In genomic region chr11:69636512-69636866, GRCh38 we compare ENCODE assay signal across 8 cellular contexts. TPM values are rescaled to one million over a fixed set of nuclear protein-coding genes. Genes with fewer than 3 reads are reported as not detected.
A peak's percentile ranks its signal among the peaks of the same experiment; 100 is the strongest.
DNase-seq lines count a peak whose midpoint lies in the region; ATAC-seq and FAIRE-seq lines count a peak whose summit lies in the region.

No MANE protein-coding gene starts in this region.

- H3K9me3 Mint-ChIP-seq in T-helper 2 cell treated with Interferon-gamma antibody and Interleukin-4, amounts not matched to agents 5 μg/mL and 100 μg/mL, for 36 hours, result no peaks in the 10 kb centered on the region

- no peak overlapping the region for H3K27ac Mint-ChIP-seq in T-helper 2 cell treated with Interferon-gamma antibody and Interleukin-4, amounts not matched to agents 5 μg/mL and 100 μg/mL, for 36 hours

- ATAC-seq in GM21825 (IDR thresholded peaks at IDR 0.05; ENCODE audit: unreplicated experiment), result no peak
- no peak for ATAC-seq in HG03196 (IDR thresholded peaks at IDR 0.05; ENCODE audit: unreplicated experiment)

- no peak overlapping the region for H3K4me3 Mint-ChIP-seq in T-helper 2 cell treated with Interferon-gamma antibody and Interleukin-4, amounts not matched to agents 5 μg/mL and 100 μg/mL, for 36 hours

- peaks cover 6% of the 10 kb centered on the region for H3K4me1 Mint-ChIP-seq in T-helper 2 cell treated with Interferon-gamma antibody and Interleukin-4, amounts not matched to agents 5 μg/mL and 100 μg/mL, for 36 hours (ENCODE audit: low read depth)

- peaks cover 69% of the 10 kb centered on the region for H3K27me3 Mint-ChIP-seq in T-helper 2 cell treated with Interferon-gamma antibody and Interleukin-4, amounts not matched to agents 5 μg/mL and 100 μg/mL, for 36 hours (ENCODE audit: low read depth)

- H3K36me3 Mint-ChIP-seq in T-helper 2 cell treated with Interferon-gamma antibody and Interleukin-4, amounts not matched to agents 5 μg/mL and 100 μg/mL, for 36 hours (ENCODE audit: low read depth), result no peaks in the 10 kb centered on the region

- DNase-seq in HTR-8/SVneo (ENCODE audit: insufficient read length, low spot score) (peak; percentile 69), astrocyte of the hippocampus (ENCODE audit: low read depth, low spot score) (peak; percentile 96), hypothalamus (lab: John Stamatoyannopoulos, UW) (peak in 34 of 51 donors; percentile 4 to 66 (median 31)), renal cortical epithelial cell (ENCODE audit: low read depth) (peak; percentile 53), A172 (ENCODE audit: low spot score) (no peak)
- no peak for DNase-seq in T-helper 2 cell treated with Interferon-gamma antibody and Interleukin-4, amounts not matched to agents 5 μg/mL and 100 μg/mL, for 36 hours (ENCODE audit: low spot score)

- FAIRE-seq in HTR-8/SVneo (lab: Jason Lieb, UNC), result peak; percentile 97

RNA-seq across cellular contexts. Expression of gene CCND1, which starts 4.5 kb away (rescaled TPM):
- 225 and 668 TPM in 2 replicates for total RNA-seq in renal cortical epithelial cell
- total RNA-seq in A172 (2014; rRNA removed; shearing (Covaris generic)), result 422 and 522 TPM in 2 replicates

RNA-seq across cellular contexts. Expression of gene LTO1, which starts 38.7 kb away (rescaled TPM):
- total RNA-seq in renal cortical epithelial cell, result 11.5 and 17.1 TPM in 2 replicates
- total RNA-seq in A172 (2014; rRNA removed; shearing (Covaris generic)), result 16.0 and 25.6 TPM in 2 replicates

Comparison
In these comparisons a context has a peak if more than half of its experiments do, and no peak if none do; other contexts are left out.
1. DNase-seq: peak in HTR-8/SVneo (single experiment), astrocyte of the hippocampus (single experiment), hypothalamus (34 of 51) and renal cortical epithelial cell (single experiment); none in A172 (single experiment) and T-helper 2 cell treated with Interferon-gamma antibody and Interleukin-4, amounts not matched to agents 5 μg/mL and 100 μg/mL, for 36 hours (single experiment).